In genomic region chr16:78673157-78673556, GRCh38 we compare ENCODE assay signal across 1 cellular context.
TF ChIP-seq lines count a peak whose summit lies in the region.

No MANE protein-coding gene starts in this region.

TF ChIP-seq in WTC11, 78 proteins besides CTCF, POLR2A, EP300 and RAD21 (continued from another document):
- TF ChIP-seq STAT6 (CRISPR knock-in tag; conservative IDR thresholded peaks at IDR 0.05; ENCODE audit: low read depth) (no peak), ZNF219 (CRISPR knock-in tag; IDR thresholded peaks at IDR 0.05; ENCODE audit: borderline replicate concordance) (no peak), ESRRA (CRISPR knock-in tag; IDR thresholded peaks at IDR 0.05; ENCODE audit: borderline replicate concordance) (no peak), ELF4 (CRISPR knock-in tag; IDR thresholded peaks at IDR 0.05; ENCODE audit: low read depth) (no peak), HMGXB4 (CRISPR knock-in tag; IDR thresholded peaks at IDR 0.05) (no peak), ZNF263 (CRISPR knock-in tag; IDR thresholded peaks at IDR 0.05; ENCODE audit: low read depth) (no peak), MXD4 (CRISPR knock-in tag; IDR thresholded peaks at IDR 0.05; ENCODE audit: borderline replicate concordance) (no peak), ZMAT4 (CRISPR knock-in tag; IDR thresholded peaks at IDR 0.05) (no peak)
